ENCODE assay signal across 38 cellular contexts in the genomic region with DNA sequence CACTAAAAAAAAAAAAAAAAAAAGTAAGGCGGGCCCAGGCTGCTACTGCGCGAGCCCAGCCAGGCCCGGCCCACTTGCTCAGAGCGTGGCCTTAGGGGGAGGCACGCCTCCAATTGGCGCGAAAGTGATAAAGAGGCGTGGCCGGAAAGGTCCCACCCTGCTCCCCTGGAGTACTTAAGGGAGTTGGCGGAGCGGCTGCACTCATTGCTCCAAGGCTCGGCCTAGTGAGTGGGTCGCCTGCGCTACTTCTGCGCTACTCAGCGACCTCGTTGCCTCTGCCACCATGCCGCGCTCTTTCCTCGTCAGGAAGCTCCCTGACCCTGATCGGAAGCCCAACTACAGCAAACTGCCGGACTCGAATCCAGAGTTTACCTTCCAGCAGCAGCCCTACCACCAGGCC. TPM values are rescaled to one million over a fixed set of nuclear protein-coding genes. Genes with fewer than 3 reads are reported as not detected.
"Had no signal": no experiment of that assay in that cellular context is flagged by ENCODE, and none has a peak within 500 bp of the region (broad histone marks: within the 10 kb centered on the region; RNA-seq: fewer than 3 reads in every experiment).

No MANE protein-coding gene starts in this region.

- H3K4me3 ChIP-seq: body of pancreas, breast epithelium, PC-9 had no signal

- H3K4me1 ChIP-seq: body of pancreas, breast epithelium had no signal

- DNase-seq: activated B cell treated with CpG ODN at 0.5 μM for 24 hours; activated CD4-positive, alpha-beta T cell treated with anti-CD3 and anti-CD28 coated beads for 4 hours; activated CD4-positive, alpha-beta T cell treated with anti-CD3 and anti-CD28 coated beads, Interleukin-2, amount 50 U/mL, for 4 hours; activated CD4-positive, CD25-positive, alpha-beta regulatory T cell treated with anti-CD3 and anti-CD28 coated beads, Interleukin-2, amount 50 U/mL, for 72 hours; activated CD8-positive, alpha-beta T cell treated with anti-CD3 and anti-CD28 coated beads for 36 hours; activated effector memory CD4-positive, alpha-beta T cell treated with anti-CD3 and anti-CD28 coated beads, Interleukin-2, amount 50 U/mL, for 16 hours; activated naive CD4-positive, alpha-beta T cell; activated naive CD4-positive, alpha-beta T cell treated with anti-CD3 and anti-CD28 coated beads, Interleukin-2, amount 50 U/mL, for 16 hours; activated naive CD8-positive, alpha-beta T cell treated with anti-CD3 and anti-CD28 coated beads for 36 hours; activated T-cell treated with anti-CD3 and anti-CD28 coated beads, Interleukin-2, amount 50 U/mL, for 1 hour; activated T-cell treated with anti-CD3 and anti-CD28 coated beads, Interleukin-2, amount 50 U/mL, for 72 hours; amygdala; body of pancreas; MM.1S; MV-4-11; NCI-H1092; NCI-H1436 treated with DMSO at 0.1 percent for 48 hours; NCI-H1694 treated with DMSO at 0.1 percent for 48 hours; NCI-H2029; NCI-H345; NCI-H510A; NCI-H526; NCI-H748 treated with DMSO at 0.1 percent for 48 hours; NK-92 treated with Interleukin-12 subunit alpha and Interleukin-12 subunit beta, amount 100 ng/mL, for 24 hours; PC-9; SIG-M5; T-cell; T-helper 17 cell; T-helper 9 cell had no signal

- H3K27ac ChIP-seq: body of pancreas, breast epithelium, KMS-11, PC-9, RWPE1, VCaP had no signal

- H3K36me3 ChIP-seq: breast epithelium had no signal

- H3K9me3 ChIP-seq: body of pancreas, breast epithelium had no signal

- H3K27me3 ChIP-seq: body of pancreas, breast epithelium had no signal

RNA-seq across cellular contexts. Expression of a gene that starts 36.9 kb away (rescaled TPM):
- total RNA-seq: activated B cell treated with CpG ODN at 0.5 μM for 24 hours; activated CD8-positive, alpha-beta memory T cell treated with anti-CD3 and anti-CD28 coated beads for 36 hours; activated CD8-positive, alpha-beta T cell treated with anti-CD3 and anti-CD28 coated beads for 36 hours; activated naive CD8-positive, alpha-beta T cell treated with anti-CD3 and anti-CD28 coated beads for 36 hours; activated T-cell treated with anti-CD3 and anti-CD28 coated beads, Interleukin-2, amount 50 U/mL, for 72 hours; activated T-helper 17 cell treated with anti-CD3 and anti-CD28 coated beads, Interleukin-2, amount 50 U/mL, for 72 hours; LHCN-M2; OCI-LY7; PC-9; Right ventricle myocardium inferior; T-helper 17 cell had no signal
